Comparison of ENCODE assay signal across 8 cellular contexts in the genomic region with DNA sequence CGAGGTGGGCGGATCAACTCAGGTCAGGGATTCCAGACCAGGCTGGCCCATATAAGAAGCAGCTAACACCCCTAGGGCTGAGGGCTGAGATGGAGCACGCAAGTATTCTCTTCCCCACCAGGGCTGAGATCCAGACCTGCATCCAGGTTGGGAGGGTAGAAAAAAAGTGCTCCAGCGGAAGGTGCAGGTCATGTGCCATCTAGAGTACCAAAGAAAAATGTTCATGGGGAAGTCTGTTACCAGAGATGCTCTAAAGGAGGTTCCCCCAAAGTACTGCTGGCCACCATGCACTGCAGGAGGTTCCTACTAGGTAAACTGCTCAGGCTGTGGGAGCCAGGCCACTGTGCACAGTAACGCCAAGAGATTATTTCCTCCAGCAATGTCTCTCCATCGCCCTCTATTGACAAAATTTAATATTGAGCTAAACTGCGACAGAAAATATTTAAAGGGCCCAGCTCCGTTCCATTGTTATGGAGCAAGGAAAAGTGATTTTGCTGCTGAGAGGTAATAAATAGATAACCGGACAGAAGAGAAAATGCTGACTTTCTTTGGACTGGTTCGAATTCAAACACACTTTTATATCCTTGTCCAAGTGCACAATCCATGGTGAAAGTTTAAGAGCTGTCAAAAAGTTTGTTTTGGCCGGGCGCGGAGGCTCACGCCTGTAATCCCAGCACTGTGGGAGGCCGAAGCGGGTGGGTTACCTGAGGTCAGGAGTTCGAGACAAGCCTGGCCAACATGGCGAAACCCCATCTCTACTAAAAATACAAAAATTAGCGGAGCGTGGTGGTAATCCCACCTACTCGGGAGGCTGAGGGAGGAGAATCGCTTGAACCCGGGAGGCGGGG.
DNase-seq lines count a peak whose midpoint lies in the region; ATAC-seq lines count a peak whose summit lies in the region.

No MANE protein-coding gene starts in this region.

- no peaks in the 10 kb centered on the region for H3K36me3 ChIP-seq in CD8-positive, alpha-beta memory T cell (ENCODE audit: insufficient read depth, low read length)
- H3K36me3 ChIP-seq in KOPT-K1 (ENCODE audit: insufficient read depth, low read length), result no peaks in the 10 kb centered on the region
- no peaks in the 10 kb centered on the region for H3K36me3 ChIP-seq in thymus (ENCODE audit: control insufficient read depth, insufficient read depth)

- no peaks in the 10 kb centered on the region for H3K9me3 ChIP-seq in CD8-positive, alpha-beta memory T cell (ENCODE audit: low read length)
- no peaks in the 10 kb centered on the region for H3K9me3 ChIP-seq in KOPT-K1 (ENCODE audit: insufficient read depth, low read length, poor library complexity, severe bottlenecking)
- H3K9me3 ChIP-seq in thymus (ENCODE audit: control insufficient read depth), result no peaks in the 10 kb centered on the region

- H3K27ac ChIP-seq in CD8-positive, alpha-beta memory T cell (ENCODE audit: low read depth, low read length), result peak overlapping the region; percentile 89
- H3K27ac ChIP-seq in KOPT-K1 (ENCODE audit: low read depth, low read length, poor library complexity, severe bottlenecking) (peak overlapping the region; percentile 69), thymus (ENCODE audit: low read depth) (no peak overlapping the region)

- H3K4me3 ChIP-seq in CD8-positive, alpha-beta memory T cell (ENCODE audit: low read length), result peak overlapping the region; percentile 76
- H3K4me3 ChIP-seq in thymus (ENCODE audit: low read length), result peak overlapping the region; percentile 80

- ATAC-seq in GM21447 (IDR thresholded peaks at IDR 0.05; ENCODE audit: unreplicated experiment), result peak; percentile 27
- ATAC-seq in naive thymus-derived CD8-positive, alpha-beta T cell, result peak; percentile 44 to 47

- POLR2A ChIA-PET in CD8-positive, alpha-beta memory T cell (lab: Charles Lee), result interaction anchor here (0.8 to 2.2 kb wide), 14 partner anchors 15 to 620 kb away, joined by 3 to 16 read pairs (median 5); partner anchors contain the start of gene ZNF184
- POLR2A ChIA-PET in naive thymus-derived CD8-positive, alpha-beta T cell (lab: Charles Lee), result interaction anchor here (0.5 to 6.1 kb wide), 14 partner anchors 13 to 620 kb away, joined by 3 to 32 read pairs (median 4); partner anchors contain the start of gene ZNF184

- peak overlapping the region; percentile 93 to 97 (median 95) for H3K4me3 Mint-ChIP-seq in CD8-positive, alpha-beta memory T cell
- H3K4me3 Mint-ChIP-seq in naive thymus-derived CD8-positive, alpha-beta T cell, result peak overlapping the region; percentile 90 to 100 (median 97)

- peak; percentile 24 to 77 (median 60) for DNase-seq in CD8-positive, alpha-beta memory T cell
- DNase-seq in OCI-M1 (lab: John Stamatoyannopoulos, UW) (peak; percentile 95), fibroblast of peridontal ligament (ENCODE audit: extremely low read depth) (peak; percentile 89)
- peak; percentile 68 to 69 for DNase-seq in activated T-cell treated with anti-CD3 and anti-CD28 coated beads, Interleukin-2, amount 50 U/mL, for 48 hours
- peak; percentile 17 to 88 (median 50) for DNase-seq in naive thymus-derived CD8-positive, alpha-beta T cell

- H3K36me3 Mint-ChIP-seq in CD8-positive, alpha-beta memory T cell, result peaks cover 0 to 8% (median 0%) of the 10 kb centered on the region in 3 donors
- H3K36me3 Mint-ChIP-seq in naive thymus-derived CD8-positive, alpha-beta T cell, result peaks cover 0 to 4% (median 0%) of the 10 kb centered on the region in 3 donors

- H3K9me3 Mint-ChIP-seq in CD8-positive, alpha-beta memory T cell, result peaks cover 0 to 5% (median 2%) of the 10 kb centered on the region in 5 donors
- peaks cover 0 to 2% (median 0%) of the 10 kb centered on the region in 9 donors for H3K9me3 Mint-ChIP-seq in naive thymus-derived CD8-positive, alpha-beta T cell

- H3K4me1 Mint-ChIP-seq in CD8-positive, alpha-beta memory T cell, result peaks cover 20 to 27% (median 21%) of the 10 kb centered on the region in 3 donors
- peaks cover 14 to 38% (median 21%) of the 10 kb centered on the region in 4 donors for H3K4me1 Mint-ChIP-seq in naive thymus-derived CD8-positive, alpha-beta T cell

- peaks cover 0 to 10% of the 10 kb centered on the region in 2 donors for H3K27me3 Mint-ChIP-seq in CD8-positive, alpha-beta memory T cell
- peaks cover 0 to 3% (median 1%) of the 10 kb centered on the region in 5 donors for H3K27me3 Mint-ChIP-seq in naive thymus-derived CD8-positive, alpha-beta T cell

- WGBS in thymus, result 16% methylated on average over 24 of the region's 24 CpGs

- no peaks in the 10 kb centered on the region for H3K27me3 ChIP-seq in CD8-positive, alpha-beta memory T cell (ENCODE audit: insufficient read depth, low read length, poor library complexity, severe bottlenecking)
- no peaks in the 10 kb centered on the region for H3K27me3 ChIP-seq in thymus (ENCODE audit: control insufficient read depth, insufficient read depth)

- CTCF ChIA-PET in CD8-positive, alpha-beta memory T cell (lab: Charles Lee), result interaction anchor here (0.5 to 9.3 kb wide), 36 partner anchors 8 to 625 kb away, joined by 3 to 53 read pairs (median 5); partner anchors contain the start of genes POM121L2 and ZNF184

- H3K27ac Mint-ChIP-seq in CD8-positive, alpha-beta memory T cell, result peak overlapping the region; percentile 92 to 99 (median 98)
- H3K27ac Mint-ChIP-seq in naive thymus-derived CD8-positive, alpha-beta T cell, result peak overlapping the region; percentile 95 to 100 (median 98)

- H3K4me1 ChIP-seq in CD8-positive, alpha-beta memory T cell (ENCODE audit: insufficient read depth, low read length), result peaks cover 15% of the 10 kb centered on the region
- H3K4me1 ChIP-seq in thymus (ENCODE audit: control insufficient read depth, insufficient read depth, low read length), result no peaks in the 10 kb centered on the region
